In the genomic region with DNA sequence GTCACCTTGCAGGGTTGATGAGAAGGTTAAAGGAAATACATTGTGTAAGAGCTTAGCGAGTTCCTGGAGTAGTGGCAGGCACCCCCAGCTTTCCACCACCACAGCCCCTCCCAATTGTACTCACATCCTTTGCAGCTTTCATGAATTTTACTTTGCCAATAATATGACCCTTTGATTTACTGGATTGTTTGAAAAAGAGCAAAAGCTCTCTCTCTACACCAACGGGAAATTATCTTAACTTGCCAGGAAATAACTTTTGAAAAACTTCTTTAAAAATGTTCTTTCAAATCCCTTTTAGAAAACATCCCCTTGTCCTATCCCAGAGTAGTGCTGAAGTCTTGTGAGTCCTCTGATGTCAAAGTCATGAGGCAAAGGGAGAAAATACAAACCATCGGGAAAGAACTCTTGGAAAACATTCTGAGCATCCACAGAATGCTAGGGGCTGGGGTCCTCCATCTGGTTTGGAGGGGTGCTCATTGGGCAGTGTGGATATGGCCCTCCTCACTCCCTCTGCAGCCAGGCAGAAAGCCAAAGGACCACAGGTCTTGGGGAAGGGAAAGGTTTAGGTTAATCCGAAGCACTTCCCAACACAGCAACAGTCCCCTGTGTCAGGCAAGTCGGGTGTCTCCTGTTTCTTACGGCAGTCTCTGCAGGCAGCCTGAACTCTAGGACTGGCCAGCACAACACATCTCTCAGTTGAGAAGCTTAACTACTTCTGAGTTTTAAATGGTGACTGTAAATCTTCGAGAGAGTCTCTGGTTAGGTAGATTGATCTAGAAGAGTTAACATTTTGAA, we compare ENCODE assay signal across 13 cellular contexts. TPM values are rescaled to one million over a fixed set of nuclear protein-coding genes. Genes with fewer than 3 reads are reported as not detected.
DNase-seq lines count a peak whose midpoint lies in the region; ATAC-seq, FAIRE-seq and TF ChIP-seq lines count a peak whose summit lies in the region.
"Had no signal": no experiment of that assay in that cellular context is flagged by ENCODE, and none has a peak within 500 bp of the region (broad histone marks: within the 10 kb centered on the region; RNA-seq: fewer than 3 reads in every experiment).

No MANE protein-coding gene starts in this region.

- H3K36me3 ChIP-seq in mesenchymal stem cell (ENCODE audit: control insufficient read depth in 1 of 2, insufficient read depth in 2 of 2, low read depth in 1 of 2, low read length in 2 of 2) (peaks cover 24 to 32% of the 10 kb centered on the region in 2 experiments), gastrocnemius medialis (no peaks in the 10 kb centered on the region)

- H3K27ac ChIP-seq in mesenchymal stem cell (ENCODE audit: low read length, poor library complexity, severe bottlenecking) (no peak overlapping the region), gastrocnemius medialis (peak overlapping the region; percentile 50 to 60 (median 58))

- H3K27me3 ChIP-seq in mesenchymal stem cell (ENCODE audit: control insufficient read depth in 1 of 2, insufficient read depth in 1 of 2, low read length in 2 of 2) (no peaks in the 10 kb centered on the region), gastrocnemius medialis (no peaks in the 10 kb centered on the region)

- no peak overlapping the region for H3K14ac ChIP-seq in mesenchymal stem cell (ENCODE audit: low read length in 2 of 2)

- H3K9me3 ChIP-seq in mesenchymal stem cell (ENCODE audit: control insufficient read depth, low read length) (no peaks in the 10 kb centered on the region), gastrocnemius medialis (no peaks in the 10 kb centered on the region)

- H3K79me1 ChIP-seq in mesenchymal stem cell (replicated peaks; ENCODE audit: low read length, poor library complexity, severe bottlenecking): peaks cover 15% of the 10 kb centered on the region

- H3K18ac ChIP-seq in mesenchymal stem cell (ENCODE audit: low read depth in 1 of 2, low read length in 2 of 2): peak overlapping the region in 1 of 2 experiments; percentile 13

- in situ Hi-C loops in gastrocnemius medialis (cut with MboI; ENCODE audit: low sequenced_read_pairs in 4 of 4): no loop called here

- H3K4me3 ChIP-seq in fibroblast of mammary gland (ENCODE audit: control insufficient read depth, low read depth, low read length) (no peak overlapping the region), mesenchymal stem cell (ENCODE audit: insufficient read depth in 1 of 2, low read depth in 1 of 2, low read length in 2 of 2) (peak overlapping the region in 1 of 2 experiments; percentile 12), gastrocnemius medialis (no peak overlapping the region)

- 62% methylated on average over 5 of the region's 7 CpGs for WGBS in mesenchymal stem cell

- H2BK120ac ChIP-seq in mesenchymal stem cell (ENCODE audit: low read depth, low read length): no peak overlapping the region

- H2AK5ac ChIP-seq in mesenchymal stem cell (ENCODE audit: low read length, severe bottlenecking): no peak overlapping the region

- ATAC-seq in gastrocnemius medialis: peak; percentile 29 to 43
- ATAC-seq: activated CD8-positive, alpha-beta T cell treated with anti-CD3 and anti-CD28 coated beads, Interleukin-2, amount 10 ng/mL, durations not matched to agents 7 days and 5 days had no signal

- H3K23ac ChIP-seq in mesenchymal stem cell (ENCODE audit: low read length in 2 of 2): no peak overlapping the region

- no peak overlapping the region for H2BK5ac ChIP-seq in mesenchymal stem cell (ENCODE audit: low read depth, low read length, poor library complexity, severe bottlenecking)

- no peak overlapping the region for H2BK12ac ChIP-seq in mesenchymal stem cell (ENCODE audit: low read length in 2 of 2)

- H3K4me2 ChIP-seq in mesenchymal stem cell (ENCODE audit: low read length, poor library complexity, severe bottlenecking): no peak overlapping the region

- H3K4me1 ChIP-seq in mesenchymal stem cell (ENCODE audit: control insufficient read depth, insufficient read depth, low read depth, low read length) (peaks cover 8% of the 10 kb centered on the region), gastrocnemius medialis (peaks cover 3 to 10% of the 10 kb centered on the region in 2 donors)

- H4K8ac ChIP-seq in mesenchymal stem cell (ENCODE audit: low read length): peak overlapping the region; percentile 69

- TF ChIP-seq CTCF in fibroblast of mammary gland (conservative IDR thresholded peaks at IDR 0.05; ENCODE audit: control insufficient read depth, insufficient read depth, low read depth, low read length): no peak
- no peak for TF ChIP-seq CTCF in gastrocnemius medialis (IDR thresholded peaks at IDR 0.05 in 4 of 5, conservative IDR thresholded peaks at IDR 0.05 in 1 of 5)

- H3K9ac ChIP-seq in mesenchymal stem cell (ENCODE audit: low read length): peak overlapping the region; percentile 80

- no peak for FAIRE-seq in urothelium cell line (lab: Jason Lieb, UNC)
- FAIRE-seq: D721Med had no signal

- TF ChIP-seq POLR2A in gastrocnemius medialis (IDR thresholded peaks at IDR 0.05): no peak

- DNase-seq in MV-4-11 (lab: John Stamatoyannopoulos, UW) (peak; percentile 8), fibroblast of mammary gland (ENCODE audit: low read depth) (peak; percentile 59), mesenchymal stem cell (no peak), gastrocnemius medialis (no peak), T-helper 9 cell (no peak), DMS53 (lab: John Stamatoyannopoulos, UW) (no peak), urothelium cell line (ENCODE audit: low spot score) (no peak), NCI-H524 (lab: John Stamatoyannopoulos, UW) (no peak)
- DNase-seq: activated CD8-positive, alpha-beta T cell treated with anti-CD3 and anti-CD28 coated beads, Interleukin-2, amount 10 ng/mL, durations not matched to agents 7 days and 5 days; NCI-H69; RPMI8226; stimulated activated CD4-positive, alpha-beta T cell treated with anti-CD3 and anti-CD28 coated beads, Interleukin-15, amount 100 ng/mL, for 24 hours had no signal

- peak overlapping the region; percentile 26 for H2BK15ac ChIP-seq in mesenchymal stem cell (ENCODE audit: low read depth, poor library complexity, severe bottlenecking)

- intact Hi-C loops in gastrocnemius medialis (cut with DNase I; ENCODE audit: low total_unique reads): no loop called here

- peak overlapping the region in 1 of 2 experiments; percentile 32 for H3K4ac ChIP-seq in mesenchymal stem cell (ENCODE audit: low read depth in 1 of 2, low read length in 2 of 2)

- peak overlapping the region; percentile 70 for H4K91ac ChIP-seq in mesenchymal stem cell (ENCODE audit: low read length)

- no peak overlapping the region for H2AFZ ChIP-seq in mesenchymal stem cell (ENCODE audit: low read depth, low read length)

RNA-seq across cellular contexts. Expression of a gene that starts 36.5 kb away (rescaled TPM):
- 40.7 TPM for polyA plus RNA-seq in mesenchymal stem cell (2013, experiment 1 of 2)
- 41.6 TPM for polyA plus RNA-seq in mesenchymal stem cell (2013, experiment 2 of 2)
- 1 to 10 TPM; 3.7 to 7.4 (median 4.6) TPM for total RNA-seq in gastrocnemius medialis
- total RNA-seq: activated CD8-positive, alpha-beta T cell treated with anti-CD3 and anti-CD28 coated beads, Interleukin-2, amount 10 ng/mL, durations not matched to agents 7 days and 5 days had no signal

Comparison
In these comparisons a context has a peak if more than half of its experiments do, and no peak if none do; other contexts are left out.
1. DNase-seq: peak in MV-4-11 (single experiment) and fibroblast of mammary gland (single experiment); none in mesenchymal stem cell (single experiment), gastrocnemius medialis (0 of 2), T-helper 9 cell (single experiment), DMS53 (single experiment), urothelium cell line (single experiment) and NCI-H524 (0 of 2).